7 cellular contexts compared by ENCODE assay signal in genomic region chr14:35121887-35122695, GRCh38.
A peak's percentile ranks its signal among the peaks of the same experiment; 100 is the strongest.
DNase-seq lines count a peak whose midpoint lies in the region; ATAC-seq lines count a peak whose summit lies in the region.

PPP2R3C (minus strand) TSS chr14:35121990; CDS start chr14:35121959, 31 bp downstream.
PRORP (plus strand) TSS chr14:35122552; CDS start chr14:35123246, 694 bp downstream.

- DNase-seq in NCI-H2081 (lab: John Stamatoyannopoulos, UW) = peak; percentile 90 to 95
- peak; percentile 86 for DNase-seq in T1000 (lab: John Stamatoyannopoulos, UW)
- peak; percentile 93 for DNase-seq in astrocyte of the hippocampus (ENCODE audit: low read depth, low spot score)
- DNase-seq in hippocampal formation (lab: John Stamatoyannopoulos, UW) = peak; percentile 86 to 96
- DNase-seq in retina = peak; percentile 99

- peak; percentile 75 for ATAC-seq in GM18508 (IDR thresholded peaks at IDR 0.05; ENCODE audit: insufficient read depth, unreplicated experiment)
- peak; percentile 83 for ATAC-seq in HG03025 (IDR thresholded peaks at IDR 0.05; ENCODE audit: low FRiP score, unreplicated experiment)

Comparison
In these comparisons a context has a peak if more than half of its experiments do, and no peak if none do; other contexts are left out.
1. Peak in every context shown above with its lines: DNase-seq and ATAC-seq.